In the genomic region with DNA sequence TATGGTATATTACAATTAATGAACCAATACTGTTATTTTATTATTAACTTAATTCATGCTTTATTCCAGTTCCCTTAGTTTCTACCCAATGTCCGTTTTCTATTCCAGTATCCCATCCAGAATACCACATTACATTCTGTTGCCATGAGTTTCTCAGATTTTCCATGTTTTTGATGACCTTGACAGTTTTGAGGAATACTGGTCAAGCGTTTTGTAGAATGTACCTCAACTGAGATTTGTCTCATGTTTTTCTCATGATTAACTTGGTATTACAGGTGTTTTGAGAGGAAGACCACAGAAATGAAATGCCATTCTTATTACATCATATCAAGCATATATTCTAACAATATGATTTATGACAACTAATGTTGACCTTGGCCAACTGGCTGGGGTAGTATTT, we compare ENCODE assay signal across 2 cellular contexts.
TF ChIP-seq lines count a peak whose summit lies in the region.

No MANE protein-coding gene starts in this region.

TF ChIP-seq in A549, 52 proteins besides CTCF, POLR2A, EP300 and RAD21:
- TF ChIP-seq RCOR1 (IDR thresholded peaks at IDR 0.05; ENCODE audit: low read depth, low read length) (no peak), MAFK (IDR thresholded peaks at IDR 0.05; ENCODE audit: partially characterized antibody) (peak; percentile 60)

TF ChIP-seq in IMR-90, 13 proteins besides CTCF, POLR2A, EP300 and RAD21:
- TF ChIP-seq, protein P1, sequence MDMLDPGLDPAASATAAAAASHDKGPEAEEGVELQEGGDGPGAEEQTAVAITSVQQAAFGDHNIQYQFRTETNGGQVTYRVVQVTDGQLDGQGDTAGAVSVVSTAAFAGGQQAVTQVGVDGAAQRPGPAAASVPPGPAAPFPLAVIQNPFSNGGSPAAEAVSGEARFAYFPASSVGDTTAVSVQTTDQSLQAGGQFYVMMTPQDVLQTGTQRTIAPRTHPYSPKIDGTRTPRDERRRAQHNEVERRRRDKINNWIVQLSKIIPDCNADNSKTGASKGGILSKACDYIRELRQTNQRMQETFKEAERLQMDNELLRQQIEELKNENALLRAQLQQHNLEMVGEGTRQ (IDR thresholded peaks at IDR 0.05; ENCODE audit: low read depth, low read length): no peak
- TF ChIP-seq BHLHE40 (IDR thresholded peaks at IDR 0.05; ENCODE audit: low read depth, low read length) (no peak), MAZ (IDR thresholded peaks at IDR 0.05; ENCODE audit: borderline replicate concordance, low read depth, low read length) (no peak), MAFK (IDR thresholded peaks at IDR 0.05; ENCODE audit: low read depth, low read length) (peak; percentile 66)
